20 cellular contexts compared by ENCODE assay signal in genomic region chr11:24759742-24760141, GRCh38.
"Had no signal": no experiment of that assay in that cellular context is flagged by ENCODE, and none has a peak within 500 bp of the region (broad histone marks: within the 10 kb centered on the region; RNA-seq: fewer than 3 reads in every experiment).

No MANE protein-coding gene starts in this region.

- H3K27ac ChIP-seq: colonic mucosa, esophagus muscularis mucosa, foreskin keratinocyte, gastroesophageal sphincter, heart right ventricle, left lung, lower lobe of right lung had no signal

- H3K4me1 ChIP-seq: colonic mucosa, esophagus muscularis mucosa, gastroesophageal sphincter, heart right ventricle, left lung, lower lobe of right lung had no signal

- H3K36me3 Mint-ChIP-seq: mesothelial cell of epicardium, naive B cell had no signal

- H3K9me3 Mint-ChIP-seq: naive B cell had no signal

- H3K27me3 ChIP-seq: colonic mucosa, esophagus muscularis mucosa, foreskin keratinocyte, gastroesophageal sphincter, heart right ventricle, left lung had no signal

- H3K27ac Mint-ChIP-seq: dendritic cell treated with granulocyte-macrophage colony-stimulating factor and Interleukin-4, amounts not matched to agents 40 ng/mL and 50 ng/mL, for 4 days; effector memory CD8-positive, alpha-beta T cell; mesothelial cell of epicardium had no signal

- H3K4me3 ChIP-seq: colonic mucosa, esophagus muscularis mucosa, gastroesophageal sphincter, heart right ventricle, left lung, lower lobe of right lung, mucosa of descending colon had no signal

- H3K9me3 ChIP-seq: colonic mucosa, esophagus muscularis mucosa, gastroesophageal sphincter, heart right ventricle, left lung, lower lobe of right lung, mucosa of descending colon had no signal

- H3K36me3 ChIP-seq: colonic mucosa, esophagus muscularis mucosa, gastroesophageal sphincter, heart right ventricle, left lung, lower lobe of right lung had no signal

- ATAC-seq: effector memory CD8-positive, alpha-beta T cell; foreskin keratinocyte; gastroesophageal sphincter; heart right ventricle; left cardiac atrium; left lung; left ventricle myocardium superior; lower lobe of right lung; mucosa of descending colon had no signal

- DNase-seq: colonic mucosa; cortex of kidney; effector CD8-positive, alpha-beta T cell; effector memory CD8-positive, alpha-beta T cell; foreskin keratinocyte; glutamatergic neuron; head of caudate nucleus; heart right ventricle; hippocampal formation; left cardiac atrium; left lung; left ventricle myocardium superior; lower lobe of right lung; mesenchymal stem cell; mucosa of descending colon; naive B cell had no signal

- H3K4me3 Mint-ChIP-seq: dendritic cell treated with granulocyte-macrophage colony-stimulating factor and Interleukin-4, amounts not matched to agents 40 ng/mL and 50 ng/mL, for 4 days; effector memory CD8-positive, alpha-beta T cell; mesothelial cell of epicardium had no signal

- H3K27me3 Mint-ChIP-seq: dendritic cell treated with granulocyte-macrophage colony-stimulating factor and Interleukin-4, amounts not matched to agents 40 ng/mL and 50 ng/mL, for 4 days; effector memory CD8-positive, alpha-beta T cell; naive B cell had no signal
